Comparison of ENCODE assay signal across 1 cellular context in the genomic region with DNA sequence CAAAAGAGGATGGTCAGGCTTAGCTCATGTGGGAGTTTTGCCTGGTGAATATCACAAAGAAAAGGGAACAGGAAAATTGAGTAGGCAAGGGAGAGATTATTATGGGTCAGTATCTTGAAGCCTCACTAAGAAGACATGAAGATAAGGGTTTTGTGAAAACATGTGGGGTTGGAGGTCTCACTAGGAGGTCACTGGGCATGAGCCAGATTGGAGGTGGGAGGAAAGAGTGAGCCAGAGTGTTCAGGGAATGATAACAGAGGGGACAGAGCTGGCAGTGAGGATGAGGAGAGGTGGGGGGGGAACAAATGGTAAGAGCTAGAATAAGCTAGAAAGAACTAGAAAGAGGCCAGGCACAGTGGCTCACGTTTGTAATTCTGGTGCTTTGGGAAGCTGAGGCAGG.
TF ChIP-seq lines count a peak whose summit lies in the region.

No MANE protein-coding gene starts in this region.

TF ChIP-seq in K562, 482 proteins besides CTCF, POLR2A, EP300 and RAD21 (continued from another document):
- TF ChIP-seq, protein P1, sequence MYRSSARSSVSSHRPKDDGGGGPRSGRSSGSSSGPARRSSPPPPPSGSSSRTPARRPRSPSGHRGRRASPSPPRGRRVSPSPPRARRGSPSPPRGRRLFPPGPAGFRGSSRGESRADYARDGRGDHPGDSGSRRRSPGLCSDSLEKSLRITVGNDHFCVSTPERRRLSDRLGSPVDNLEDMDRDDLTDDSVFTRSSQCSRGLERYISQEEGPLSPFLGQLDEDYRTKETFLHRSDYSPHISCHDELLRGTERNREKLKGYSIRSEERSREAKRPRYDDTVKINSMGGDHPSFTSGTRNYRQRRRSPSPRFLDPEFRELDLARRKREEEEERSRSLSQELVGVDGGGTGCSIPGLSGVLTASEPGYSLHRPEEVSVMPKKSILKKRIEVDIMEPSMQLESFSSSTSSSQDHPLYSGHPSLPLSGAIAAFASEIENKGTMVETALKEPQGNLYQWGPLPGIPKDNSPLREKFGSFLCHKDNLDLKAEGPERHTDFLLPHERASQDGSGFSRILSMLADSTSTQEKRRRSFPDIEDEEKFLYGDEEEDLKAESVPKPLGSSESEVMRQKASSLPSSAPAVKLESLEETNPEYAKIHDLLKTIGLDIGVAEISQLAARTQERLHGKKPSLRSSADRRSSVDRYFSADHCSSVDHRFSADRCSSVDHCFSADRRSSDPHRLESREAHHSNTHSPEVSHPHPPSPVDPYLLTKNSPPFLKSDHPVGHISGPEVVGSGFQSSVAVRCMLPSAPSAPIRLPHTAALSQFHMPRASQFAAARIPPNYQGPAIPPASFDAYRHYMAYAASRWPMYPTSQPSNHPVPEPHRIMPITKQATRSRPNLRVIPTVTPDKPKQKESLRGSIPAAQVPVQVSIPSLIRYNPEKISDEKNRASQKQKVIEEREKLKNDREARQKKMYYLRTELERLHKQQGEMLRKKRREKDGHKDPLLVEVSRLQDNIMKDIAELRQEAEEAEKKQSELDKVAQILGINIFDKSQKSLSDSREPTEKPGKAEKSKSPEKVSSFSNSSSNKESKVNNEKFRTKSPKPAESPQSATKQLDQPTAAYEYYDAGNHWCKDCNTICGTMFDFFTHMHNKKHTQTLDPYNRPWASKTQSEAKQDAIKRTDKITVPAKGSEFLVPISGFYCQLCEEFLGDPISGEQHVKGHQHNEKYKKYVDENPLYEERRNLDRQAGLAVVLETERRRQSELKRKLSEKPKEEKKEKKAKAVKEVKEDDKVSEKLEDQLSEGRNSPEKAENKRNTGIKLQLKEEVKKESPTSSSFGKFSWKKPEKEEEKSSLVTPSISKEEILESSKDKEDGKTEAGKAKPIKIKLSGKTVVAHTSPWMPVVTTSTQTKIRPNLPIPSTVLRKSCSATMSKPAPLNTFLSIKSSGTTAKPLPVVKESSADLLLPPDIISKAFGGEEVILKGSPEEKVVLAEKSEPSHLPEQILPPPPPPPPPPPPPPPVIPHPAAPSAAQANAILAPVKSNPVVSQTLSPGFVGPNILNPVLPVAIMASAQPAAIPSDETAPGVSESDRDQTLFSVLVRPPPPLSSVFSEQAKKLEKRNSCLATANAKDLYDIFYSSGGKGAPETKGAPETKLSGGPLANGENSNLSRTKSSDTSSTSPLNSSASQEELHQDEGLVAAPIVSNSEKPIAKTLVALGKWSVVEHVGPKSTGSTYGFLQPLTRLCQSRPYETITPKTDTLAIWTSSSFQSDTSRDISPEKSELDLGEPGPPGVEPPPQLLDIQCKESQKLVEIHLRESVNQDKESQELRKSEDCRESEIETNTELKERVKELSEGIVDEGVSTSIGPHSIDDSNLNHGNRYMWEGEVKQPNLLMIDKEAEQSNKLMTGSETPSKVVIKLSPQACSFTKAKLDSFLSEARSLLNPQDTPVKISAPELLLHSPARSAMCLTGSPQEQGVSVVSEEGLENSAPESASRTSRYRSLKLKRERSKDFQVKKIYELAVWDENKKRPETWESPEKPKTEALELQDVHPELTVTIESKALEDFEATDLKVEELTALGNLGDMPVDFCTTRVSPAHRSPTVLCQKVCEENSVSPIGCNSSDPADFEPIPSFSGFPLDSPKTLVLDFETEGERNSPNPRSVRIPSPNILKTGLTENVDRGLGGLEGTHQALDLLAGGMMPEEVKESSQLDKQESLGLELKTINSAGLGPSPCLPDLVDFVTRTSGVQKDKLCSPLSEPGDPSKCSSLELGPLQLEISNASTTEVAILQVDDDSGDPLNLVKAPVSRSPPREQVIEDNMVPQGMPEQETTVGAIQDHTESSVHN (IDR thresholded peaks at IDR 0.05; ENCODE audit: borderline replicate concordance in 1 of 2, low read depth in 1 of 2): no peak
- TF ChIP-seq, protein P2, sequence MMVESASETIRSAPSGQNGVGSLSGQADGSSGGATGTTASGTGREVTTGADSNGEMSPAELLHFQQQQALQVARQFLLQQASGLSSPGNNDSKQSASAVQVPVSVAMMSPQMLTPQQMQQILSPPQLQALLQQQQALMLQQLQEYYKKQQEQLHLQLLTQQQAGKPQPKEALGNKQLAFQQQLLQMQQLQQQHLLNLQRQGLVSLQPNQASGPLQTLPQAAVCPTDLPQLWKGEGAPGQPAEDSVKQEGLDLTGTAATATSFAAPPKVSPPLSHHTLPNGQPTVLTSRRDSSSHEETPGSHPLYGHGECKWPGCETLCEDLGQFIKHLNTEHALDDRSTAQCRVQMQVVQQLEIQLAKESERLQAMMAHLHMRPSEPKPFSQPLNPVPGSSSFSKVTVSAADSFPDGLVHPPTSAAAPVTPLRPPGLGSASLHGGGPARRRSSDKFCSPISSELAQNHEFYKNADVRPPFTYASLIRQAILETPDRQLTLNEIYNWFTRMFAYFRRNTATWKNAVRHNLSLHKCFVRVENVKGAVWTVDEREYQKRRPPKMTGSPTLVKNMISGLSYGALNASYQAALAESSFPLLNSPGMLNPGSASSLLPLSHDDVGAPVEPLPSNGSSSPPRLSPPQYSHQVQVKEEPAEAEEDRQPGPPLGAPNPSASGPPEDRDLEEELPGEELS (CRISPR knock-in tag; IDR thresholded peaks at IDR 0.05; ENCODE audit: borderline replicate concordance): no peak
- no peak for TF ChIP-seq ILF3 (IDR thresholded peaks at IDR 0.05; ENCODE audit: borderline replicate concordance)
- 0 out of 2 replicates have a peak, but pooled peaks have one; percentile 39 for TF ChIP-seq ARID1B (IDR thresholded peaks at IDR 0.05)
- TF ChIP-seq EHMT2 (IDR thresholded peaks at IDR 0.05): no peak
- TF ChIP-seq CBFA2T3 (IDR thresholded peaks at IDR 0.05): peak; percentile 85
- peak; percentile 48; the same call in 1 of the 2 replicates for TF ChIP-seq TAL1 (IDR thresholded peaks at IDR 0.05)
- no peak for TF ChIP-seq ZNF239 (CRISPR knock-in tag; IDR thresholded peaks at IDR 0.05)
- TF ChIP-seq, protein P3, sequence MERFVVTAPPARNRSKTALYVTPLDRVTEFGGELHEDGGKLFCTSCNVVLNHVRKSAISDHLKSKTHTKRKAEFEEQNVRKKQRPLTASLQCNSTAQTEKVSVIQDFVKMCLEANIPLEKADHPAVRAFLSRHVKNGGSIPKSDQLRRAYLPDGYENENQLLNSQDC (CRISPR knock-in tag; IDR thresholded peaks at IDR 0.05): no peak
- TF ChIP-seq RBM34 (IDR thresholded peaks at IDR 0.05; ENCODE audit: borderline replicate concordance, insufficient read depth, low read length): no peak
- TF ChIP-seq, protein P4, sequence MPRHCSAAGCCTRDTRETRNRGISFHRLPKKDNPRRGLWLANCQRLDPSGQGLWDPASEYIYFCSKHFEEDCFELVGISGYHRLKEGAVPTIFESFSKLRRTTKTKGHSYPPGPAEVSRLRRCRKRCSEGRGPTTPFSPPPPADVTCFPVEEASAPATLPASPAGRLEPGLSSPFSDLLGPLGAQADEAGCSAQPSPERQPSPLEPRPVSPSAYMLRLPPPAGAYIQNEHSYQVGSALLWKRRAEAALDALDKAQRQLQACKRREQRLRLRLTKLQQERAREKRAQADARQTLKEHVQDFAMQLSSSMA (CRISPR knock-in tag; IDR thresholded peaks at IDR 0.05): no peak
- TF ChIP-seq HNRNPH1 (optimal IDR thresholded peaks at IDR 0.05; ENCODE audit: low read depth, low read length): no peak
- no peak for TF ChIP-seq GATAD2B (IDR thresholded peaks at IDR 0.05; ENCODE audit: borderline replicate concordance)
- TF ChIP-seq TFAM (CRISPR knock-in tag; conservative IDR thresholded peaks at IDR 0.05): no peak
- no peak for TF ChIP-seq POLR2AphosphoS2 (IDR thresholded peaks at IDR 0.05; ENCODE audit: low read length)
- no peak for TF ChIP-seq CBFB (CRISPR knock-in tag; IDR thresholded peaks at IDR 0.05)
- TF ChIP-seq PYGO2 (tag; IDR thresholded peaks at IDR 0.05): no peak
- TF ChIP-seq ZNF197 (CRISPR knock-in tag; IDR thresholded peaks at IDR 0.05; ENCODE audit: low read depth): no peak
- no peak for TF ChIP-seq NR3C1 (CRISPR knock-in tag; IDR thresholded peaks at IDR 0.05)
- TF ChIP-seq, protein P5, sequence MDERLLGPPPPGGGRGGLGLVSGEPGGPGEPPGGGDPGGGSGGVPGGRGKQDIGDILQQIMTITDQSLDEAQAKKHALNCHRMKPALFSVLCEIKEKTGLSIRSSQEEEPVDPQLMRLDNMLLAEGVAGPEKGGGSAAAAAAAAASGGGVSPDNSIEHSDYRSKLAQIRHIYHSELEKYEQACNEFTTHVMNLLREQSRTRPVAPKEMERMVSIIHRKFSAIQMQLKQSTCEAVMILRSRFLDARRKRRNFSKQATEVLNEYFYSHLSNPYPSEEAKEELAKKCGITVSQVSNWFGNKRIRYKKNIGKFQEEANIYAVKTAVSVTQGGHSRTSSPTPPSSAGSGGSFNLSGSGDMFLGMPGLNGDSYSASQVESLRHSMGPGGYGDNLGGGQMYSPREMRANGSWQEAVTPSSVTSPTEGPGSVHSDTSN (CRISPR knock-in tag; IDR thresholded peaks at IDR 0.05; ENCODE audit: low read depth): no peak
- TF ChIP-seq, protein P5 (tag; conservative IDR thresholded peaks at IDR 0.05; ENCODE audit: low read depth): no peak
- TF ChIP-seq ZSCAN29 (IDR thresholded peaks at IDR 0.05): no peak
- no peak for TF ChIP-seq ZNF124 (CRISPR knock-in tag; IDR thresholded peaks at IDR 0.05)
- TF ChIP-seq, protein P6, sequence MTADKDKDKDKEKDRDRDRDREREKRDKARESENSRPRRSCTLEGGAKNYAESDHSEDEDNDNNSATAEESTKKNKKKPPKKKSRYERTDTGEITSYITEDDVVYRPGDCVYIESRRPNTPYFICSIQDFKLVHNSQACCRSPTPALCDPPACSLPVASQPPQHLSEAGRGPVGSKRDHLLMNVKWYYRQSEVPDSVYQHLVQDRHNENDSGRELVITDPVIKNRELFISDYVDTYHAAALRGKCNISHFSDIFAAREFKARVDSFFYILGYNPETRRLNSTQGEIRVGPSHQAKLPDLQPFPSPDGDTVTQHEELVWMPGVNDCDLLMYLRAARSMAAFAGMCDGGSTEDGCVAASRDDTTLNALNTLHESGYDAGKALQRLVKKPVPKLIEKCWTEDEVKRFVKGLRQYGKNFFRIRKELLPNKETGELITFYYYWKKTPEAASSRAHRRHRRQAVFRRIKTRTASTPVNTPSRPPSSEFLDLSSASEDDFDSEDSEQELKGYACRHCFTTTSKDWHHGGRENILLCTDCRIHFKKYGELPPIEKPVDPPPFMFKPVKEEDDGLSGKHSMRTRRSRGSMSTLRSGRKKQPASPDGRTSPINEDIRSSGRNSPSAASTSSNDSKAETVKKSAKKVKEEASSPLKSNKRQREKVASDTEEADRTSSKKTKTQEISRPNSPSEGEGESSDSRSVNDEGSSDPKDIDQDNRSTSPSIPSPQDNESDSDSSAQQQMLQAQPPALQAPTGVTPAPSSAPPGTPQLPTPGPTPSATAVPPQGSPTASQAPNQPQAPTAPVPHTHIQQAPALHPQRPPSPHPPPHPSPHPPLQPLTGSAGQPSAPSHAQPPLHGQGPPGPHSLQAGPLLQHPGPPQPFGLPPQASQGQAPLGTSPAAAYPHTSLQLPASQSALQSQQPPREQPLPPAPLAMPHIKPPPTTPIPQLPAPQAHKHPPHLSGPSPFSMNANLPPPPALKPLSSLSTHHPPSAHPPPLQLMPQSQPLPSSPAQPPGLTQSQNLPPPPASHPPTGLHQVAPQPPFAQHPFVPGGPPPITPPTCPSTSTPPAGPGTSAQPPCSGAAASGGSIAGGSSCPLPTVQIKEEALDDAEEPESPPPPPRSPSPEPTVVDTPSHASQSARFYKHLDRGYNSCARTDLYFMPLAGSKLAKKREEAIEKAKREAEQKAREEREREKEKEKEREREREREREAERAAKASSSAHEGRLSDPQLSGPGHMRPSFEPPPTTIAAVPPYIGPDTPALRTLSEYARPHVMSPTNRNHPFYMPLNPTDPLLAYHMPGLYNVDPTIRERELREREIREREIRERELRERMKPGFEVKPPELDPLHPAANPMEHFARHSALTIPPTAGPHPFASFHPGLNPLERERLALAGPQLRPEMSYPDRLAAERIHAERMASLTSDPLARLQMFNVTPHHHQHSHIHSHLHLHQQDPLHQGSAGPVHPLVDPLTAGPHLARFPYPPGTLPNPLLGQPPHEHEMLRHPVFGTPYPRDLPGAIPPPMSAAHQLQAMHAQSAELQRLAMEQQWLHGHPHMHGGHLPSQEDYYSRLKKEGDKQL (CRISPR knock-in tag; IDR thresholded peaks at IDR 0.05; ENCODE audit: borderline replicate concordance): no peak
- no peak for TF ChIP-seq NUFIP1 (IDR thresholded peaks at IDR 0.05; ENCODE audit: partially characterized antibody)
- TF ChIP-seq SRSF9 (IDR thresholded peaks at IDR 0.05; ENCODE audit: borderline replicate concordance, low read depth, low read length): no peak
- TF ChIP-seq NCOR1 (IDR thresholded peaks at IDR 0.05): 0 out of 2 replicates have a peak, but pooled peaks have one; percentile 21
- TF ChIP-seq CHD1 (IDR thresholded peaks at IDR 0.05; ENCODE audit: low read length): no peak
- TF ChIP-seq ZNF76 (CRISPR knock-in tag; IDR thresholded peaks at IDR 0.05; ENCODE audit: borderline replicate concordance): no peak
- peak; percentile 29; the same call in 1 of the 2 replicates for TF ChIP-seq NFIC (IDR thresholded peaks at IDR 0.05)
- peak; percentile 68 to 77 for TF ChIP-seq KDM1A (IDR thresholded peaks at IDR 0.05)
- no peak for TF ChIP-seq STAG1 (CRISPR knock-in tag; IDR thresholded peaks at IDR 0.05; ENCODE audit: borderline replicate concordance)
- TF ChIP-seq, protein P7, sequence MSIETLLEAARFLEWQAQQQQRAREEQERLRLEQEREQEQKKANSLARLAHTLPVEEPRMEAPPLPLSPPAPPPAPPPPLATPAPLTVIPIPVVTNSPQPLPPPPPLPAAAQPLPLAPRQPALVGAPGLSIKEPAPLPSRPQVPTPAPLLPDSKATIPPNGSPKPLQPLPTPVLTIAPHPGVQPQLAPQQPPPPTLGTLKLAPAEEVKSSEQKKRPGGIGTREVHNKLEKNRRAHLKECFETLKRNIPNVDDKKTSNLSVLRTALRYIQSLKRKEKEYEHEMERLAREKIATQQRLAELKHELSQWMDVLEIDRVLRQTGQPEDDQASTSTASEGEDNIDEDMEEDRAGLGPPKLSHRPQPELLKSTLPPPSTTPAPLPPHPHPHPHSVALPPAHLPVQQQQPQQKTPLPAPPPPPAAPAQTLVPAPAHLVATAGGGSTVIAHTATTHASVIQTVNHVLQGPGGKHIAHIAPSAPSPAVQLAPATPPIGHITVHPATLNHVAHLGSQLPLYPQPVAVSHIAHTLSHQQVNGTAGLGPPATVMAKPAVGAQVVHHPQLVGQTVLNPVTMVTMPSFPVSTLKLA (conservative IDR thresholded peaks at IDR 0.05): no peak
- TF ChIP-seq ZNF121 (CRISPR knock-in tag; conservative IDR thresholded peaks at IDR 0.05): no peak
- TF ChIP-seq ELF2 (CRISPR knock-in tag; IDR thresholded peaks at IDR 0.05): no peak
TF ChIP-seq in K562: peak in this region for 8.
